Comparison of ENCODE assay signal across 18 cellular contexts in genomic region chr5:6788956-6789649, GRCh38.
DNase-seq lines count a peak whose midpoint lies in the region; ATAC-seq and TF ChIP-seq lines count a peak whose summit lies in the region.
"Had no signal": no experiment of that assay in that cellular context is flagged by ENCODE, and none has a peak within 500 bp of the region (broad histone marks: within the 10 kb centered on the region; RNA-seq: fewer than 3 reads in every experiment).

No MANE protein-coding gene starts in this region.

- no peaks in the 10 kb centered on the region; the same call in 1 of the 2 replicates for H3K9me2 ChIP-seq in GM23338 (ENCODE audit: insufficient read depth)

- H3K4me1 Mint-ChIP-seq in GM23338 = 0 out of 3 replicates have a peak, but pooled peaks cover 3% of the 10 kb centered on the region

- H4K8ac ChIP-seq in trophoblast cell (ENCODE audit: low read depth, low read length) = no peak overlapping the region

- no peak overlapping the region for H3K14ac ChIP-seq in trophoblast cell (ENCODE audit: low read length)

- no peak overlapping the region for H3K18ac ChIP-seq in trophoblast cell (ENCODE audit: low read length)

- H3K4me2 ChIP-seq in GM23338 (no peak overlapping the region), OCI-LY3 (ENCODE audit: low read length) (no peak overlapping the region), trophoblast cell (ENCODE audit: low read length) (no peak overlapping the region)
- H3K4me2 ChIP-seq: PC-9 had no signal

- H3K36me3 Mint-ChIP-seq in GM23338 (ENCODE audit: low read depth) = no peaks in the 10 kb centered on the region
- H3K36me3 Mint-ChIP-seq: activated naive CD8-positive, alpha-beta T cell; CD4-positive, CD25-positive, alpha-beta regulatory T cell; stimulated activated effector memory CD8-positive, alpha-beta T cell treated with anti-CD3 and anti-CD28 coated beads, Interleukin-12 subunit alpha, Interleukin-12 subunit beta, amount 100 ng/mL, for 72 hours had no signal

- no peak overlapping the region for H3K27ac ChIP-seq in GM23338 (ENCODE audit: low read depth)
- H3K27ac ChIP-seq in OCI-LY3 (ENCODE audit: low read length) = no peak overlapping the region
- H3K27ac ChIP-seq in trophoblast cell (ENCODE audit: low read depth, low read length) = no peak overlapping the region
- H3K27ac ChIP-seq: PC-9, transverse colon had no signal

- no peak for TF ChIP-seq CTCF in GM23338 (conservative IDR thresholded peaks at IDR 0.05; ENCODE audit: low read depth in 2 of 2)
- peak; percentile 21; the same call in 1 of the 2 replicates for TF ChIP-seq CTCF in OCI-LY3 (IDR thresholded peaks at IDR 0.05; ENCODE audit: low read depth, low read length)

- no peak overlapping the region for H2BK12ac ChIP-seq in trophoblast cell (ENCODE audit: low read length)

- H3K9ac ChIP-seq in OCI-LY3 (ENCODE audit: low read length) = no peak overlapping the region
- no peak overlapping the region for H3K9ac ChIP-seq in trophoblast cell (ENCODE audit: low read length)

- H3K27me3 ChIP-seq in GM23338 (ENCODE audit: insufficient read depth) = no peaks in the 10 kb centered on the region
- no peaks in the 10 kb centered on the region for H3K27me3 ChIP-seq in OCI-LY3 (ENCODE audit: low read depth, low read length)
- no peaks in the 10 kb centered on the region for H3K27me3 ChIP-seq in trophoblast cell (ENCODE audit: insufficient read depth, low read length)

- no peaks in the 10 kb centered on the region for H4K20me1 ChIP-seq in GM23338 (replicated peaks; ENCODE audit: insufficient read depth)
- no peaks in the 10 kb centered on the region for H4K20me1 ChIP-seq in OCI-LY3 (ENCODE audit: insufficient read depth, low read length)

- H4K91ac ChIP-seq in trophoblast cell (ENCODE audit: low read depth, low read length) = no peak overlapping the region

- DNase-seq in GM23338 (ENCODE audit: low spot score) = no peak
- peak; percentile 11 for DNase-seq in fibroblast of peridontal ligament (ENCODE audit: extremely low read depth)
- DNase-seq in trophoblast cell = peak; percentile 47 to 69
- DNase-seq in activated naive CD4-positive, alpha-beta T cell treated with Interleukin-2 at 50 U/mL for 16 hours = no peak
- no peak for DNase-seq in NCI-H2107 (lab: John Stamatoyannopoulos, UW)
- DNase-seq: activated CD4-positive, alpha-beta T cell treated with anti-CD3 and anti-CD28 coated beads, Interleukin-2, amount 10 ng/mL, durations not matched to agents 24 days and 14 days; CD4-positive, CD25-positive, alpha-beta regulatory T cell; central memory CD4-positive, alpha-beta T cell; effector memory CD8-positive, alpha-beta T cell; foreskin melanocyte; NCI-H1930; NCI-H524 treated with DMSO at 0.1 percent for 48 hours; transverse colon had no signal

- H3K4me3 ChIP-seq in GM23338 = no peak overlapping the region
- H3K4me3 ChIP-seq in OCI-LY3 (ENCODE audit: low read length) = no peak overlapping the region
- no peak overlapping the region for H3K4me3 ChIP-seq in trophoblast cell (ENCODE audit: low read depth, low read length)
- H3K4me3 ChIP-seq: PC-9, transverse colon had no signal

- peaks cover 6% of the 10 kb centered on the region for H3K27me3 Mint-ChIP-seq in GM23338 (ENCODE audit: insufficient read depth, low read depth, poor library complexity)

- no peak overlapping the region for H4K12ac ChIP-seq in trophoblast cell (ENCODE audit: low read depth, low read length)

- no peaks in the 10 kb centered on the region for H3K36me3 ChIP-seq in GM23338 (ENCODE audit: insufficient read depth)
- no peaks in the 10 kb centered on the region for H3K36me3 ChIP-seq in OCI-LY3 (replicated peaks; ENCODE audit: low read depth, low read length)
- no peaks in the 10 kb centered on the region for H3K36me3 ChIP-seq in trophoblast cell (ENCODE audit: control insufficient read depth in 1 of 2, insufficient read depth in 2 of 2, low read length in 2 of 2)
- H3K36me3 ChIP-seq: transverse colon had no signal

- H3K4me1 ChIP-seq in GM23338 (ENCODE audit: insufficient read depth) = no peaks in the 10 kb centered on the region
- no peaks in the 10 kb centered on the region for H3K4me1 ChIP-seq in OCI-LY3 (ENCODE audit: low read length)
- peaks cover 0 to 2% of the 10 kb centered on the region in 2 experiments for H3K4me1 ChIP-seq in trophoblast cell (ENCODE audit: control insufficient read depth in 1 of 2, insufficient read depth in 2 of 2, low read length in 2 of 2)
- H3K4me1 ChIP-seq: transverse colon had no signal

- no peak overlapping the region for H2AK5ac ChIP-seq in trophoblast cell (ENCODE audit: low read length)

- H2BK5ac ChIP-seq in trophoblast cell (ENCODE audit: low read depth, low read length, poor library complexity) = no peak overlapping the region

- no peak for ATAC-seq in GM23338
- no peak for ATAC-seq in HG02970 (IDR thresholded peaks at IDR 0.05; ENCODE audit: low FRiP score, unreplicated experiment)
- ATAC-seq: effector memory CD8-positive, alpha-beta T cell; stimulated activated effector memory CD8-positive, alpha-beta T cell treated with anti-CD3 and anti-CD28 coated beads, Interleukin-12 subunit alpha, Interleukin-12 subunit beta, amount 100 ng/mL, for 72 hours had no signal

- H3K9me3 ChIP-seq in OCI-LY3 (ENCODE audit: insufficient read depth, low read length) = no peaks in the 10 kb centered on the region
- peaks cover 4% of the 10 kb centered on the region for H3K9me3 ChIP-seq in trophoblast cell (ENCODE audit: insufficient read depth, low read depth, low read length)
- H3K9me3 ChIP-seq: transverse colon had no signal

- H2AFZ ChIP-seq in GM23338 (peak overlapping the region; percentile 34; the same call in 1 of the 2 replicates), OCI-LY3 (ENCODE audit: low read depth, low read length) (no peak overlapping the region), trophoblast cell (ENCODE audit: insufficient read depth, low read length, poor library complexity) (no peak overlapping the region)
- H2AFZ ChIP-seq: PC-9 had no signal

- no peak overlapping the region for H3K4ac ChIP-seq in trophoblast cell (ENCODE audit: low read depth, low read length)

- no peak overlapping the region for H3K27ac Mint-ChIP-seq in GM23338
- H3K27ac Mint-ChIP-seq: activated CD4-positive, alpha-beta T cell treated with anti-CD3 and anti-CD28 coated beads, Interleukin-2, amount 10 ng/mL, durations not matched to agents 24 days and 14 days; activated naive CD8-positive, alpha-beta T cell; effector memory CD8-positive, alpha-beta T cell; stimulated activated effector memory CD8-positive, alpha-beta T cell treated with anti-CD3 and anti-CD28 coated beads, Interleukin-12 subunit alpha, Interleukin-12 subunit beta, amount 100 ng/mL, for 72 hours had no signal

- no peak overlapping the region for H3K23ac ChIP-seq in trophoblast cell (ENCODE audit: low read length)

- no peaks in the 10 kb centered on the region for H3K79me2 ChIP-seq in GM23338 (replicated peaks; ENCODE audit: insufficient read depth)
- no peaks in the 10 kb centered on the region for H3K79me2 ChIP-seq in OCI-LY3 (ENCODE audit: low read length)
- H3K79me2 ChIP-seq in trophoblast cell (ENCODE audit: control insufficient read depth, insufficient read depth, low read length, poor library complexity) = no peaks in the 10 kb centered on the region

- H3K9me3 Mint-ChIP-seq in GM23338 = no peaks in the 10 kb centered on the region; the same call in 2 of the 3 replicates
- H3K9me3 Mint-ChIP-seq: activated CD4-positive, alpha-beta T cell treated with anti-CD3 and anti-CD28 coated beads, Interleukin-2, amount 10 ng/mL, durations not matched to agents 24 days and 14 days; CD4-positive, CD25-positive, alpha-beta regulatory T cell; effector memory CD8-positive, alpha-beta T cell; stimulated activated effector memory CD8-positive, alpha-beta T cell treated with anti-CD3 and anti-CD28 coated beads, Interleukin-12 subunit alpha, Interleukin-12 subunit beta, amount 100 ng/mL, for 72 hours had no signal

- H3F3A ChIP-seq in GM23338 (replicated peaks; ENCODE audit: low read depth) = no peaks in the 10 kb centered on the region

- H3K79me1 ChIP-seq in trophoblast cell (ENCODE audit: low read length) = no peaks in the 10 kb centered on the region

- H3K4me3 Mint-ChIP-seq in GM23338 = no peak overlapping the region
- H3K4me3 Mint-ChIP-seq: activated CD4-positive, alpha-beta T cell treated with anti-CD3 and anti-CD28 coated beads, Interleukin-2, amount 10 ng/mL, durations not matched to agents 24 days and 14 days; activated naive CD8-positive, alpha-beta T cell; CD4-positive, CD25-positive, alpha-beta regulatory T cell; effector memory CD8-positive, alpha-beta T cell; stimulated activated effector memory CD8-positive, alpha-beta T cell treated with anti-CD3 and anti-CD28 coated beads, Interleukin-12 subunit alpha, Interleukin-12 subunit beta, amount 100 ng/mL, for 72 hours had no signal

- H2BK120ac ChIP-seq in trophoblast cell (ENCODE audit: insufficient read depth, low read length, poor library complexity) = no peak overlapping the region

- no CpG with 5 or more reads among the region's 15 CpGs for WGBS in trophoblast cell (ENCODE audit: extremely low coverage, insufficient coverage, insufficient read length)

TF ChIP-seq in GM23338, 12 proteins besides CTCF, POLR2A, EP300 and RAD21:
- no peak for TF ChIP-seq EZH2phosphoT487 (IDR thresholded peaks at IDR 0.05; ENCODE audit: unreplicated experiment)
- no peak for TF ChIP-seq EZH2 (IDR thresholded peaks at IDR 0.05; ENCODE audit: low read depth, unreplicated experiment)

Comparison
In these comparisons a context has a peak if more than half of its experiments do, and no peak if none do; other contexts are left out.
1. DNase-seq: peak in fibroblast of peridontal ligament (single experiment) and trophoblast cell (2 of 2); none in GM23338 (single experiment), activated naive CD4-positive, alpha-beta T cell treated with Interleukin-2 at 50 U/mL for 16 hours (single experiment) and NCI-H2107 (single experiment).